In the genomic region with DNA sequence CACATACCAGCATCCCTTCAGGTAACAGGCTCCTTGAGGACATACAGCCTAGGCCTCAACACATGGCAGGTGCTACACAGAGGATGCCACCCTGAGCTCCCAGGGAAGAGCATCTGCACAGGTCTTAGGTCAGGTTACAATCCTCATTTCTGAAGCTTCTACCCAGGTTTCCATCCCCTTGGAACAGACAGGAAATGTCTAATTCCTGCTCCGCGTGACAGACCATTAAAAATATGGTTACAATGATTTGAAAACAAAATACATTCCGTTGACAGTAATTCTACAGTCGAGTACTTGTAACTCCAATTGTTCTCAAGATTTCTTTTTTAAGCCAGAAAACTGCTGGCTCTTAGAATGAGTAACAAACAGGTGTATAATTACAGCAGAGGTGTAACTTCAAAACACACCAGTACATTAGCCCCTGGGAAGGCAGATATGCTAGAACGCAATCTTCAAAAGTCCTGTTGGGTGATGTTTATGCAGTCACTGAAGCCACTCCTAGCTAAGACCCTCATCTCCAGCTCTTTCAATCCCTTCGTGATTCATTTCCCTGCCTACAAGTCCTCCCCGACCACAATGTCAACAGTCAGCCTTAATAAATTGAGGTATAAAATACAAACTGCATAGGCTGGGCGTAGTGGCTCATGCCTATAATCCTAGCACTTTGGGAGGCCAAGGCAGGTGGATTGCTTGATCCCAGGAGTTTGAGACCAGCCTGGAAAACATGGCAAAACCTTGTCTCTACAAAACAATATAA, we compare ENCODE assay signal across 23 cellular contexts. TPM values are rescaled to one million over a fixed set of nuclear protein-coding genes. Genes with fewer than 3 reads are reported as not detected.
A peak's percentile ranks its signal among the peaks of the same experiment; 100 is the strongest.
DNase-seq lines count a peak whose midpoint lies in the region; ATAC-seq and TF ChIP-seq lines count a peak whose summit lies in the region.
"Had no signal": no experiment of that assay in that cellular context is flagged by ENCODE, and none has a peak within 500 bp of the region (broad histone marks: within the 10 kb centered on the region; RNA-seq: fewer than 3 reads in every experiment).

No MANE protein-coding gene starts in this region.

- no peaks in the 10 kb centered on the region for H3K9me3 Mint-ChIP-seq in activated T-helper 17 cell treated with anti-CD3 and anti-CD28 coated beads, Interleukin-2, amount 50 U/mL, for 72 hours
- H3K9me3 Mint-ChIP-seq: naive thymus-derived CD4-positive, alpha-beta T cell had no signal

- peaks cover 31% of the 10 kb centered on the region for H3K4me1 Mint-ChIP-seq in activated T-helper 17 cell treated with anti-CD3 and anti-CD28 coated beads, Interleukin-2, amount 50 U/mL, for 72 hours

- intact Hi-C loops in mucosa of descending colon (cut with DNase I, micrococcal nuclease) = no loop called here

- ATAC-seq in activated T-helper 17 cell treated with anti-CD3 and anti-CD28 coated beads, Interleukin-2, amount 50 U/mL, for 72 hours (replicated peaks) = no peak
- ATAC-seq in mucosa of descending colon (peak; percentile 38), HG03095 (IDR thresholded peaks at IDR 0.05; ENCODE audit: unreplicated experiment) (no peak)
- ATAC-seq: HCT116; naive thymus-derived CD4-positive, alpha-beta T cell; sciatic nerve had no signal

- no peaks in the 10 kb centered on the region for H3K9me3 ChIP-seq in mucosa of descending colon
- H3K9me3 ChIP-seq: adrenal gland, uterus had no signal

- peak overlapping the region; percentile 87 for H3K27ac Mint-ChIP-seq in activated T-helper 17 cell treated with anti-CD3 and anti-CD28 coated beads, Interleukin-2, amount 50 U/mL, for 72 hours
- H3K27ac Mint-ChIP-seq: B cell had no signal

- peak; percentile 32 for DNase-seq in NCI-H146 (lab: John Stamatoyannopoulos, UW)
- DNase-seq in NCI-H146 treated with DMSO at 0.1 percent for 48 hours (lab: John Stamatoyannopoulos, UW; ENCODE audit: unreplicated experiment) = no peak
- DNase-seq in M059J (ENCODE audit: low read depth) = peak; percentile 2
- DNase-seq in mucosa of descending colon = no peak
- no peak for DNase-seq in NCI-H1436 (lab: John Stamatoyannopoulos, UW)
- DNase-seq in NCI-H1930 (lab: John Stamatoyannopoulos, UW) = no peak
- DNase-seq: activated CD4-positive, alpha-beta T cell treated with anti-CD3 and anti-CD28 coated beads for 4 hours; activated effector memory CD4-positive, alpha-beta T cell treated with anti-CD3 and anti-CD28 coated beads, Interleukin-2, amount 50 U/mL, for 16 hours; adrenal gland; COR-L47; dorsolateral prefrontal cortex; mesendoderm; naive thymus-derived CD4-positive, alpha-beta T cell; NCI-H526; OCI-M1; Right ventricle myocardium superior; SW 1271; uterus had no signal

- H3K27me3 Mint-ChIP-seq in activated T-helper 17 cell treated with anti-CD3 and anti-CD28 coated beads, Interleukin-2, amount 50 U/mL, for 72 hours = no peaks in the 10 kb centered on the region
- H3K27me3 Mint-ChIP-seq: B cell; naive thymus-derived CD4-positive, alpha-beta T cell had no signal

- H3K36me3 Mint-ChIP-seq in activated T-helper 17 cell treated with anti-CD3 and anti-CD28 coated beads, Interleukin-2, amount 50 U/mL, for 72 hours (ENCODE audit: low read depth) = peaks cover 23% of the 10 kb centered on the region

- no peak overlapping the region for H3K4me3 Mint-ChIP-seq in activated T-helper 17 cell treated with anti-CD3 and anti-CD28 coated beads, Interleukin-2, amount 50 U/mL, for 72 hours
- H3K4me3 Mint-ChIP-seq: B cell had no signal

- no peak for TF ChIP-seq CTCF in mucosa of descending colon (IDR thresholded peaks at IDR 0.05)

- H3K4me3 ChIP-seq in mucosa of descending colon = no peak overlapping the region
- H3K4me3 ChIP-seq: adrenal gland, dorsolateral prefrontal cortex, uterus had no signal

- peaks cover 12% of the 10 kb centered on the region for H3K4me1 ChIP-seq in mucosa of descending colon (ENCODE audit: low read depth)
- H3K4me1 ChIP-seq: uterus had no signal

- H3K36me3 ChIP-seq in mucosa of descending colon (ENCODE audit: low read depth) = no peaks in the 10 kb centered on the region
- H3K36me3 ChIP-seq: uterus had no signal

RNA-seq across cellular contexts. Expression of gene SETD3, which starts 11.6 kb away (rescaled TPM):
- total RNA-seq in M059J (2014; rRNA removed; shearing (Covaris generic)) = 33.1 and 41.5 TPM in 2 replicates
- total RNA-seq in activated T-helper 17 cell treated with anti-CD3 and anti-CD28 coated beads, Interleukin-2, amount 50 U/mL, for 72 hours = 10 to 100 TPM; 32.8 to 53.2 TPM
- 100 to 1,000 TPM in 1 of 3 donors, 10 to 100 TPM in 2; 61.6 to 119 (median 61.6) TPM for total RNA-seq in mucosa of descending colon

RNA-seq across cellular contexts. Expression of gene CCNK, which starts 12.2 kb away (rescaled TPM):
- total RNA-seq in M059J (2014; rRNA removed; shearing (Covaris generic)) = 11.8 and 12.2 TPM in 2 replicates
- total RNA-seq in activated T-helper 17 cell treated with anti-CD3 and anti-CD28 coated beads, Interleukin-2, amount 50 U/mL, for 72 hours = 10 to 100 TPM; 65.7 to 89.0 TPM
- 10 to 100 TPM; 47.4 to 68.4 (median 64.5) TPM for total RNA-seq in mucosa of descending colon

Comparison
In these comparisons a context has a peak if more than half of its experiments do, and no peak if none do; other contexts are left out.
1. DNase-seq: peak in NCI-H146 (single experiment) and M059J (single experiment); none in NCI-H146 treated with DMSO at 0.1 percent for 48 hours (single experiment), mucosa of descending colon (0 of 3), NCI-H1436 (single experiment) and NCI-H1930 (0 of 2).